ENCODE assay signal across 8 cellular contexts in genomic region chr2:113757059-113757657, GRCh38. TPM values are rescaled to one million over a fixed set of nuclear protein-coding genes. Genes with fewer than 3 reads are reported as not detected.
A peak's percentile ranks its signal among the peaks of the same experiment; 100 is the strongest.
DNase-seq lines count a peak whose midpoint lies in the region; FAIRE-seq and TF ChIP-seq lines count a peak whose summit lies in the region.

No MANE protein-coding gene starts in this region.

- peak overlapping the region; percentile 51 for H4K5ac ChIP-seq in mesendoderm (ENCODE audit: low read length)

- H3K9me3 Mint-ChIP-seq in IgD-negative memory B cell, result no peaks in the 10 kb centered on the region

- no peaks in the 10 kb centered on the region for H3K27me3 ChIP-seq in BE2C
- H3K27me3 ChIP-seq in brain microvascular endothelial cell (replicated peaks), result no peaks in the 10 kb centered on the region
- H3K27me3 ChIP-seq in mesendoderm (ENCODE audit: insufficient read depth, low read length, poor library complexity), result no peaks in the 10 kb centered on the region

- peak overlapping the region; percentile 99 for H3K56ac ChIP-seq in mesendoderm (ENCODE audit: low read length)

- H2BK120ac ChIP-seq in mesendoderm (ENCODE audit: low read depth, low read length), result no peak overlapping the region

- no peaks in the 10 kb centered on the region for H3K4me1 ChIP-seq in BE2C
- no peaks in the 10 kb centered on the region for H3K4me1 ChIP-seq in mesendoderm (ENCODE audit: control insufficient read depth, low read depth, low read length)
- peaks cover 3% of the 10 kb centered on the region for H3K4me1 ChIP-seq in urinary bladder (ENCODE audit: insufficient read depth)

- DNase-seq in BE2C, result no peak
- no peak for DNase-seq in brain microvascular endothelial cell
- DNase-seq in mesendoderm, result no peak
- DNase-seq in frontal cortex (ENCODE audit: low spot score in 2 of 2), result no peak
- no peak for DNase-seq in GM13977 (ENCODE audit: low spot score)
- DNase-seq in HuH-7 (ENCODE audit: low spot score), result no peak

- H3K27me3 Mint-ChIP-seq in IgD-negative memory B cell, result no peaks in the 10 kb centered on the region

- H3K4me3 ChIP-seq in BE2C (ENCODE audit: low read depth, low read length) (peak overlapping the region; percentile 86), brain microvascular endothelial cell (ENCODE audit: low read depth, low read length) (peak overlapping the region; percentile 97), mesendoderm (ENCODE audit: low read length) (peak overlapping the region; percentile 95), urinary bladder (ENCODE audit: low read depth, low read length) (peak overlapping the region; percentile 84)

- H2BK15ac ChIP-seq in mesendoderm (replicated peaks; ENCODE audit: low read depth), result no peak overlapping the region

- peaks cover 2% of the 10 kb centered on the region for H3K36me3 Mint-ChIP-seq in IgD-negative memory B cell

- H3K18ac ChIP-seq in mesendoderm (ENCODE audit: low read length), result no peak overlapping the region

- no peak overlapping the region for H3K23ac ChIP-seq in mesendoderm (ENCODE audit: low read length)

- H3K36me3 ChIP-seq in BE2C (no peaks in the 10 kb centered on the region), brain microvascular endothelial cell (replicated peaks) (no peaks in the 10 kb centered on the region), mesendoderm (ENCODE audit: control insufficient read depth, insufficient read depth, low read length) (no peaks in the 10 kb centered on the region), urinary bladder (ENCODE audit: insufficient read depth) (no peaks in the 10 kb centered on the region)

- peak overlapping the region; percentile 86 to 96 (median 91) for H3K4me3 Mint-ChIP-seq in IgD-negative memory B cell

- no CpG with 5 or more reads among the region's 17 CpGs for WGBS in mesendoderm (ENCODE audit: extremely low coverage, insufficient coverage, low lambda C conversion rate)
- 15% methylated on average over 17 of the region's 17 CpGs for WGBS in urinary bladder

- peak overlapping the region; percentile 43 for H3K4ac ChIP-seq in mesendoderm (ENCODE audit: low read depth, low read length)

- peaks cover 1% of the 10 kb centered on the region for H3K79me1 ChIP-seq in mesendoderm (ENCODE audit: low read length)

- no peak overlapping the region for H2AK5ac ChIP-seq in mesendoderm (ENCODE audit: low read length)

- H3K27ac ChIP-seq in brain microvascular endothelial cell (peak overlapping the region; percentile 80), mesendoderm (ENCODE audit: low read depth, low read length) (no peak overlapping the region), urinary bladder (ENCODE audit: low read depth) (peak overlapping the region; percentile 97)

- peak overlapping the region; percentile 98 for H3K9ac ChIP-seq in mesendoderm (ENCODE audit: low read length)

- H2BK5ac ChIP-seq in mesendoderm (ENCODE audit: low read length), result no peak overlapping the region

- TF ChIP-seq CTCF in BE2C (IDR thresholded peaks at IDR 0.05; ENCODE audit: low read depth, low read length) (no peak), brain microvascular endothelial cell (IDR thresholded peaks at IDR 0.05; ENCODE audit: low read depth, low read length, missing control alignments) (no peak), GM13977 (IDR thresholded peaks at IDR 0.05; ENCODE audit: extremely low read depth, insufficient read depth, missing control alignments) (no peak)

- H3K4me1 Mint-ChIP-seq in IgD-negative memory B cell, result peaks cover 22 to 26% (median 26%) of the 10 kb centered on the region in 3 donors

- in situ Hi-C loops in brain microvascular endothelial cell (cut with HindIII; ENCODE audit: low pct_ligation_motif_present, low sequenced_read_pairs) (loop anchor here (25.0 kb wide), 1 partner anchor 205 kb away; no protein-coding TSS in a partner anchor), GM13977 (cut with MboI; ENCODE audit: low pct_unique_long_range_greater_than_20kb, low sequenced_read_pairs, unreplicated experiment) (no loop called here)

- no peak for FAIRE-seq in frontal cortex (lab: Jason Lieb, UNC)

- H3K27ac Mint-ChIP-seq in IgD-negative memory B cell, result peak overlapping the region; percentile 89 to 98 (median 96)

- no peak overlapping the region for H4K8ac ChIP-seq in mesendoderm (ENCODE audit: low read depth, low read length)

- H3K79me2 ChIP-seq in mesendoderm (ENCODE audit: control insufficient read depth, insufficient read depth, low read length), result peaks cover 5% of the 10 kb centered on the region

- no peaks in the 10 kb centered on the region for H3K9me3 ChIP-seq in BE2C

- H3K4me2 ChIP-seq in mesendoderm (ENCODE audit: low read length), result peak overlapping the region; percentile 70

RNA-seq across cellular contexts. Expression of gene SLC35F5, which starts 0.7 kb away (rescaled TPM):
- 5.5 TPM for polyA plus RNA-seq in BE2C (2012; ENCODE audit: insufficient read depth, insufficient read length, low read depth)
- polyA plus RNA-seq in IgD-negative memory B cell (7.1 TPM), urinary bladder (15.9 TPM)
- 16.6 TPM for polyA plus RNA-seq in mesendoderm (2013, experiment 1 of 2)
- 15.1 TPM for polyA plus RNA-seq in mesendoderm (2013, experiment 2 of 2)
- total RNA-seq in urinary bladder (283 TPM), frontal cortex (132 TPM)
